In genomic region chr2:43402452-43402937, GRCh38 we compare ENCODE assay signal across 10 cellular contexts.
DNase-seq lines count a peak whose midpoint lies in the region; ATAC-seq, FAIRE-seq and TF ChIP-seq lines count a peak whose summit lies in the region.
"Had no signal": no experiment of that assay in that cellular context is flagged by ENCODE, and none has a peak within 500 bp of the region (broad histone marks: within the 10 kb centered on the region; RNA-seq: fewer than 3 reads in every experiment).

No MANE protein-coding gene starts in this region.

- intact Hi-C loops in HepG2 (cut with micrococcal nuclease; ENCODE audit: unreplicated experiment), result no loop called here

- ATAC-seq in GM18520 (IDR thresholded peaks at IDR 0.05; ENCODE audit: unreplicated experiment) (peak; percentile 17), GM21619 (IDR thresholded peaks at IDR 0.05; ENCODE audit: unreplicated experiment) (peak; percentile 43), HG03457 (IDR thresholded peaks at IDR 0.05; ENCODE audit: unreplicated experiment) (peak; percentile 44), HepG2 (no peak)

- no peaks in the 10 kb centered on the region for H3K9me3 ChIP-seq in HepG2 (ENCODE audit: low read length)

- peaks cover 0 to 4% of the 10 kb centered on the region in 2 experiments; a peak in 1 of 5 replicates for H3K36me3 ChIP-seq in HepG2 (replicated peaks in 1 of 2; ENCODE audit: control insufficient read depth in 1 of 2, insufficient read depth in 2 of 2, low read length in 2 of 2)

- no peaks in the 10 kb centered on the region for H3K79me2 ChIP-seq in HepG2 (ENCODE audit: insufficient read depth, low read length)

- DNase-seq in left kidney (ENCODE audit: low read depth, low spot score), result peak; percentile 82
- DNase-seq in HepG2 (ENCODE audit: low spot score), result no peak
- no peak for DNase-seq in HuH-7 (ENCODE audit: low spot score)
- DNase-seq in stimulated activated CD4-positive, alpha-beta T cell treated with anti-CD3 and anti-CD28 coated beads, Interleukin-4, amount 100 ng/mL, for 1 hour, result no peak
- DNase-seq in activated CD8-positive, alpha-beta memory T cell treated with anti-CD3 and anti-CD28 coated beads, Interleukin-2, amount 50 U/mL, for 4 hours, result no peak
- DNase-seq: central memory CD4-positive, alpha-beta T cell; DND-41 had no signal

- no peak for FAIRE-seq in HepG2 (lab: Jason Lieb, UNC)

- no peak overlapping the region for H3K4me2 ChIP-seq in HepG2 (ENCODE audit: low read depth, low read length)

- in situ Hi-C loops in HepG2 (cut with HindIII; ENCODE audit: extremely low pct_ligation_motif_present, low pct_unique_long_range_greater_than_20kb), result no loop called here

- CTCF ChIA-PET in HepG2 (lab: Yijun Ruan, JAX; ENCODE audit: low intra/inter-chr PET ratio, low total read pairs), result no interaction called here

- H3K27me3 ChIP-seq in HepG2 (ENCODE audit: control insufficient read depth in 1 of 2, insufficient read depth in 2 of 2, low read length in 2 of 2), result no peaks in the 10 kb centered on the region

- BruUV-seq in HepG2 (replicated peaks; lab: Mats Ljungman, UMichigan), result no TSS peak

- peaks cover 50% of the 10 kb centered on the region for H3K4me1 ChIP-seq in HepG2 (ENCODE audit: insufficient read depth, low read length)

- no peak for TF ChIP-seq CTCF in HepG2 (CRISPR knock-in tag; IDR thresholded peaks at IDR 0.05)

- POLR2A ChIA-PET in HepG2 (lab: Yijun Ruan, JAX), result no interaction called here

- no peak overlapping the region for H3K9ac ChIP-seq in HepG2 (ENCODE audit: insufficient read depth, low read depth, low read length)

- TF ChIP-seq EP300 in HepG2 (IDR thresholded peaks at IDR 0.05; ENCODE audit: low read depth in 2 of 2, low read length in 2 of 2) (no peak), HepG2 (CRISPR knock-in tag; IDR thresholded peaks at IDR 0.05; ENCODE audit: borderline replicate concordance) (no peak)

- no peak for TF ChIP-seq POLR2A in HepG2 (IDR thresholded peaks at IDR 0.05; ENCODE audit: insufficient read depth in 1 of 2, low read depth in 2 of 2, low read length in 2 of 2)

- WGBS in HepG2 (ENCODE audit: low lambda C conversion rate), result 98% methylated on average over 4 of the region's 4 CpGs

- no peak overlapping the region for H3K4me3 ChIP-seq in HepG2 (replicated peaks in 1 of 3; ENCODE audit: insufficient read depth in 1 of 3, low read depth in 2 of 3, low read length in 3 of 3)

- H3K27ac ChIP-seq in HepG2 (ENCODE audit: extremely low read length, insufficient read depth, low read length), result no peak overlapping the region

- no peaks in the 10 kb centered on the region for H4K20me1 ChIP-seq in HepG2 (ENCODE audit: insufficient read depth, low read length)

- no peak overlapping the region for H2AFZ ChIP-seq in HepG2 (ENCODE audit: low read length)

- no peak for TF ChIP-seq RAD21 in HepG2 (CRISPR knock-in tag; IDR thresholded peaks at IDR 0.05)

TF ChIP-seq in HepG2, 621 proteins besides CTCF, POLR2A, EP300 and RAD21:
- TF ChIP-seq MLXIP (CRISPR knock-in tag; IDR thresholded peaks at IDR 0.05; ENCODE audit: borderline replicate concordance) (no peak), PLRG1 (conservative IDR thresholded peaks at IDR 0.05) (no peak), KAT2B (IDR thresholded peaks at IDR 0.05; ENCODE audit: borderline replicate concordance, low read depth, low read length) (no peak), GTF3A (CRISPR knock-in tag; conservative IDR thresholded peaks at IDR 0.05) (no peak), RNF2 (conservative IDR thresholded peaks at IDR 0.05; ENCODE audit: low read depth) (no peak), PCBP1 (IDR thresholded peaks at IDR 0.05; ENCODE audit: borderline replicate concordance, low read depth, low read length) (no peak), MED1 (CRISPR knock-in tag; IDR thresholded peaks at IDR 0.05) (no peak), ZSCAN29 (CRISPR knock-in tag; conservative IDR thresholded peaks at IDR 0.05) (no peak), TRAFD1 (CRISPR knock-in tag; IDR thresholded peaks at IDR 0.05; ENCODE audit: borderline replicate concordance) (no peak), SYNCRIP (IDR thresholded peaks at IDR 0.05; ENCODE audit: insufficient read depth, low read depth, low read length) (no peak)
TF ChIP-seq in HepG2: peak in this region for 0.
